12 cellular contexts compared by ENCODE assay signal in the genomic region with DNA sequence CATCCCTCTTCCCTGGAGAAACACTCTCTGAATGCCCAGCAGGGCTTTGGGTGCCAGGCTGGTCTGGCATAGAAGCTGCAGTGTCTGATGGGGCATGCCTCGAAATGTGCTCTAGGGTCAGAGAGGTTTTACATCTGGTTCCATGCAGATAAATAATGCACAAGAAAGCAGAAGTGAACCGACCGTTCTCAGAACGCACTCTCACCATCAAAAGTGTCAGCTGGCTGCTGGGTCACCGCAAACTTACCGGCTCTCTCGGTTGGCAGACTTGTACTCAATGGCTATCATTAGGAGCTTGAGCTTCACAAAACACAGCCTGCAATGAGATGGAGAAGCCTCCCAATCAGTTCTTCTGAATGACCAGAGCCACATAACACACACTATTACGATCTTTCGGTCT.
DNase-seq lines count a peak whose midpoint lies in the region; ATAC-seq and TF ChIP-seq lines count a peak whose summit lies in the region.
"Had no signal": no experiment of that assay in that cellular context is flagged by ENCODE, and none has a peak within 500 bp of the region (broad histone marks: within the 10 kb centered on the region; RNA-seq: fewer than 3 reads in every experiment).

No MANE protein-coding gene starts in this region.

- H3K4me1 Mint-ChIP-seq in stimulated activated memory B cell treated with anti-CD40 and anti-IgM and Interleukin-4, amounts not matched to agents 10 μg/mL and 1 μg/mL and 100 μg/mL, for 72 hours = no peaks in the 10 kb centered on the region

- H3K27me3 ChIP-seq in body of pancreas = no peaks in the 10 kb centered on the region
- H3K27me3 ChIP-seq: transverse colon had no signal

- intact Hi-C loops in left cardiac atrium (cut with DNase I) (no loop called here), body of pancreas (cut with DNase I) (no loop called here)

- WGBS in body of pancreas, 2 donors = 82 to 90% methylated on average over 9 of the region's 9 CpGs

- H3K27ac Mint-ChIP-seq in stimulated activated memory B cell treated with anti-CD40 and anti-IgM and Interleukin-4, amounts not matched to agents 10 μg/mL and 1 μg/mL and 100 μg/mL, for 72 hours = no peak overlapping the region
- H3K27ac Mint-ChIP-seq: natural killer cell treated with Interleukin-12 subunit alpha and Interleukin-12 subunit beta and Interleukin-15 and Interleukin-18, amount 100 ng/mL, for 72 hours had no signal

- no peak for DNase-seq in activated CD4-positive, alpha-beta T cell treated with anti-CD3 and anti-CD28 coated beads for 1 hour
- DNase-seq in left cardiac atrium (no peak), body of pancreas (no peak)
- no peak for DNase-seq in activated naive CD4-positive, alpha-beta T cell treated with Interleukin-2 at 50 U/mL for 16 hours
- DNase-seq: NCI-H1436 treated with DMSO at 0.1 percent for 48 hours, transverse colon had no signal

- H3K9me3 Mint-ChIP-seq in stimulated activated memory B cell treated with anti-CD40 and anti-IgM and Interleukin-4, amounts not matched to agents 10 μg/mL and 1 μg/mL and 100 μg/mL, for 72 hours = no peaks in the 10 kb centered on the region
- H3K9me3 Mint-ChIP-seq: natural killer cell treated with Interleukin-12 subunit alpha and Interleukin-12 subunit beta and Interleukin-15 and Interleukin-18, amount 100 ng/mL, for 72 hours had no signal

- no peak overlapping the region for H3K4me3 ChIP-seq in body of pancreas
- H3K4me3 ChIP-seq: cardiac muscle cell, transverse colon had no signal

- H3K4me1 ChIP-seq in body of pancreas = no peaks in the 10 kb centered on the region

- no peak for TF ChIP-seq POLR2A in body of pancreas (IDR thresholded peaks at IDR 0.05)

- H3K27me3 Mint-ChIP-seq in stimulated activated memory B cell treated with anti-CD40 and anti-IgM and Interleukin-4, amounts not matched to agents 10 μg/mL and 1 μg/mL and 100 μg/mL, for 72 hours = no peaks in the 10 kb centered on the region

- no peak overlapping the region for H3K27ac ChIP-seq in body of pancreas
- H3K27ac ChIP-seq: cardiac muscle cell, transverse colon had no signal

- no peaks in the 10 kb centered on the region for H3K9me3 ChIP-seq in body of pancreas
- H3K9me3 ChIP-seq: transverse colon had no signal

- H3K36me3 ChIP-seq in body of pancreas (replicated peaks in 1 of 2; ENCODE audit: insufficient read depth in 1 of 2, low read depth in 2 of 2) = no peaks in the 10 kb centered on the region
- H3K36me3 ChIP-seq: cardiac muscle cell, transverse colon had no signal

- no peak overlapping the region for H3K4me3 Mint-ChIP-seq in stimulated activated memory B cell treated with anti-CD40 and anti-IgM and Interleukin-4, amounts not matched to agents 10 μg/mL and 1 μg/mL and 100 μg/mL, for 72 hours
- H3K4me3 Mint-ChIP-seq: natural killer cell treated with Interleukin-12 subunit alpha and Interleukin-12 subunit beta and Interleukin-15 and Interleukin-18, amount 100 ng/mL, for 72 hours had no signal

- no peak for TF ChIP-seq CTCF in body of pancreas (IDR thresholded peaks at IDR 0.05)

- ATAC-seq in GM19043 (IDR thresholded peaks at IDR 0.05; ENCODE audit: low read depth, unreplicated experiment) = peak; percentile 65
- peak; percentile 53 for ATAC-seq in HG02678 (IDR thresholded peaks at IDR 0.05; ENCODE audit: unreplicated experiment)
- ATAC-seq in HG03575 (IDR thresholded peaks at IDR 0.05; ENCODE audit: extremely low read depth, insufficient number of reproducible peaks, low FRiP score, unreplicated experiment) = peak; percentile 70
- ATAC-seq in stimulated activated memory B cell treated with anti-CD40 and anti-IgM and Interleukin-4, amounts not matched to agents 10 μg/mL and 1 μg/mL and 100 μg/mL, for 72 hours = peak; percentile 46
- no peak for ATAC-seq in left cardiac atrium
- ATAC-seq in body of pancreas = no peak
- ATAC-seq: natural killer cell treated with Interleukin-12 subunit alpha and Interleukin-12 subunit beta and Interleukin-15 and Interleukin-18, amount 100 ng/mL, for 72 hours had no signal

- no peaks in the 10 kb centered on the region for H3K36me3 Mint-ChIP-seq in stimulated activated memory B cell treated with anti-CD40 and anti-IgM and Interleukin-4, amounts not matched to agents 10 μg/mL and 1 μg/mL and 100 μg/mL, for 72 hours
- H3K36me3 Mint-ChIP-seq: natural killer cell treated with Interleukin-12 subunit alpha and Interleukin-12 subunit beta and Interleukin-15 and Interleukin-18, amount 100 ng/mL, for 72 hours had no signal

Comparison
In these comparisons a context has a peak if more than half of its experiments do, and no peak if none do; other contexts are left out.
1. ATAC-seq: peak in GM19043 (single experiment), HG02678 (single experiment), HG03575 (single experiment) and stimulated activated memory B cell treated with anti-CD40 and anti-IgM and Interleukin-4, amounts not matched to agents 10 μg/mL and 1 μg/mL and 100 μg/mL, for 72 hours (single experiment); none in left cardiac atrium (0 of 2) and body of pancreas (single experiment).